15 cellular contexts compared by ENCODE assay signal in the genomic region with DNA sequence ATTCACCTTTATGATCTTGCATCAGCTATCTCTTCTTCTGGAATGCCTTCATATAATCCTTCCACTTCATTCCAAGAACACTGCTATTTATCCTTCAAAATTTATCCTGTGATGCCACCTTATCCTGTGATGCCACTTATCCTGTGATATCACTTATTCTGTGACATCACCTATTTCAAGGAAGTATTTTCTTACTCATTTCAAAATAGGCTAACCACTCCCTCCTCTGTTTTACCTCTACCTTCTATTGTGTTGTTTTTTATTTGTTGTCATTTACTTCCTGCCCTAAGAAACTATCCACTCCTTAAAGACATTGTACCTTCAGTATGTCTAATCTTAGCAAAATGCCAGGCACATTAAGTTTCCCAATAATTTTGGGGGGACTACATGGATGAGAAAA.
"Had no signal": no experiment of that assay in that cellular context is flagged by ENCODE, and none has a peak within 500 bp of the region (broad histone marks: within the 10 kb centered on the region; RNA-seq: fewer than 3 reads in every experiment).

No MANE protein-coding gene starts in this region.

- H3K9me3 ChIP-seq: heart left ventricle, mucosa of descending colon, psoas muscle, sigmoid colon, SJCRH30, stomach, thoracic aorta had no signal

- ATAC-seq: foreskin keratinocyte, heart left ventricle, left lobe of liver, mucosa of descending colon, psoas muscle had no signal

- H3K36me3 ChIP-seq: heart left ventricle, sigmoid colon, SJCRH30, stomach, thoracic aorta had no signal

- H3K4me1 ChIP-seq: foreskin keratinocyte, heart left ventricle, psoas muscle, sigmoid colon, SJCRH30, stomach had no signal

- H3K4me3 Mint-ChIP-seq: nephron progenitor cell had no signal

- H3K4me1 Mint-ChIP-seq: nephron progenitor cell had no signal

- H3K27ac ChIP-seq: foreskin keratinocyte, heart left ventricle, psoas muscle, sigmoid colon, SJCRH30, stomach, thoracic aorta had no signal

- H3K27me3 ChIP-seq: foreskin keratinocyte, heart left ventricle, sigmoid colon, SJCRH30, stomach had no signal

- H3K9me3 Mint-ChIP-seq: nephron progenitor cell had no signal

- H3K4me3 ChIP-seq: heart left ventricle, mucosa of descending colon, psoas muscle, sigmoid colon, SJCRH30, stomach, thoracic aorta had no signal

- H3K27ac Mint-ChIP-seq: nephron progenitor cell had no signal

- DNase-seq: activated CD4-positive, alpha-beta T cell treated with anti-CD3 and anti-CD28 coated beads for 1 hour; activated naive CD4-positive, alpha-beta T cell treated with anti-CD3 and anti-CD28 coated beads, Interleukin-2, amount 50 U/mL, for 16 hours; foreskin keratinocyte; heart left ventricle; islet precursor cell; mucosa of descending colon; nephron progenitor cell; psoas muscle; sigmoid colon; SJCRH30; stimulated activated CD4-positive, alpha-beta T cell treated with anti-CD3 and anti-CD28 coated beads, Interleukin-12 subunit alpha, Interleukin-12 subunit beta, amount 100 ng/mL, for 4 hours; stomach; T1000 had no signal
